20 cellular contexts compared by ENCODE assay signal in the genomic region with DNA sequence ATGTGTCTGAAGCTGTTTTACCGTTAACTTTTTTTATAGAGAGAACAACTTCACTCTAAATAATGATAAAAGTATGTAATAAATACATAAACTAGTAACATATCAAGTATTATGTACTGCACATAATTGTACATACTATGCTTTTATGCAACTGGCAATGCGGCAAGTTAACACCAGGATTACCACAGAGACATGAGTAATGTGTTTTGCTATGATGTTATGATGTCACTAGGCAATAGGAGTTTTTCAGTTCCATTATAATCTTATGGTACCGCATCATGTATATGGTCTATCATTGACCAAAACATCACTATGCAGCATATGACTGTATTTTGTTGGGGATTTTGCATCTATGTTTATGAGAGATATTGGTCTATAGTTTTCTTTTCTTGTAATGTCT.
"Had no signal": no experiment of that assay in that cellular context is flagged by ENCODE, and none has a peak within 500 bp of the region (broad histone marks: within the 10 kb centered on the region; RNA-seq: fewer than 3 reads in every experiment).

No MANE protein-coding gene starts in this region.

- H3K36me3 ChIP-seq: heart left ventricle, neutrophil, transverse colon had no signal

- H3K4me1 ChIP-seq: heart left ventricle, psoas muscle, testis, transverse colon had no signal

- H3K27me3 Mint-ChIP-seq: naive thymus-derived CD8-positive, alpha-beta T cell; stimulated activated naive CD8-positive, alpha-beta T cell treated with anti-CD3 and anti-CD28 coated beads, Interleukin-15, amount 100 ng/mL, for 72 hours had no signal

- H3K4me1 Mint-ChIP-seq: endodermal cell; naive thymus-derived CD8-positive, alpha-beta T cell; stimulated activated naive B cell treated with anti-CD40 and anti-IgM and Interleukin-4, amounts not matched to agents 10 μg/mL and 1 μg/mL and 100 μg/mL, for 72 hours; stimulated activated naive CD8-positive, alpha-beta T cell treated with anti-CD3 and anti-CD28 coated beads, Interleukin-15, amount 100 ng/mL, for 72 hours had no signal

- DNase-seq: effector CD4-positive, alpha-beta T cell; endodermal cell; heart left ventricle; hippocampal formation; kidney glomerular epithelial cell; mucosa of descending colon; naive thymus-derived CD8-positive, alpha-beta T cell; psoas muscle; retina; stimulated activated CD4-positive, alpha-beta T cell treated with anti-CD3 and anti-CD28 coated beads, Interleukin-2, amount 100 ng/mL, for 24 hours; stimulated activated CD4-positive, alpha-beta T cell treated with anti-CD3 and anti-CD28 coated beads, Interleukin-4, amount 100 ng/mL, for 4 hours; stimulated activated naive B cell treated with anti-CD40 and anti-IgM and Interleukin-4, amounts not matched to agents 10 μg/mL and 1 μg/mL and 100 μg/mL, for 72 hours; stimulated activated naive CD8-positive, alpha-beta T cell treated with anti-CD3 and anti-CD28 coated beads, Interleukin-15, amount 100 ng/mL, for 72 hours; testis; transverse colon had no signal

- FAIRE-seq: endothelial cell of umbilical vein, islet of Langerhans had no signal

- H3K27me3 ChIP-seq: heart left ventricle, neutrophil, testis, transverse colon had no signal

- H3K27ac Mint-ChIP-seq: endodermal cell; naive thymus-derived CD8-positive, alpha-beta T cell; stimulated activated naive B cell treated with anti-CD40 and anti-IgM and Interleukin-4, amounts not matched to agents 10 μg/mL and 1 μg/mL and 100 μg/mL, for 72 hours; stimulated activated naive CD8-positive, alpha-beta T cell treated with anti-CD3 and anti-CD28 coated beads, Interleukin-15, amount 100 ng/mL, for 72 hours had no signal

- H3K4me3 Mint-ChIP-seq: endodermal cell; naive thymus-derived CD8-positive, alpha-beta T cell; stimulated activated naive B cell treated with anti-CD40 and anti-IgM and Interleukin-4, amounts not matched to agents 10 μg/mL and 1 μg/mL and 100 μg/mL, for 72 hours; stimulated activated naive CD8-positive, alpha-beta T cell treated with anti-CD3 and anti-CD28 coated beads, Interleukin-15, amount 100 ng/mL, for 72 hours had no signal

- H3K4me3 ChIP-seq: coronary artery, heart left ventricle, mucosa of descending colon, psoas muscle, skin epidermis, testis, transverse colon had no signal

- H3K9me3 ChIP-seq: mucosa of descending colon, neutrophil, testis, transverse colon had no signal

- H3K36me3 Mint-ChIP-seq: stimulated activated naive B cell treated with anti-CD40 and anti-IgM and Interleukin-4, amounts not matched to agents 10 μg/mL and 1 μg/mL and 100 μg/mL, for 72 hours had no signal

- H3K27ac ChIP-seq: coronary artery, heart left ventricle, neutrophil, psoas muscle, skin epidermis, testis, transverse colon had no signal
